Comparison of ENCODE assay signal across 28 cellular contexts in the genomic region with DNA sequence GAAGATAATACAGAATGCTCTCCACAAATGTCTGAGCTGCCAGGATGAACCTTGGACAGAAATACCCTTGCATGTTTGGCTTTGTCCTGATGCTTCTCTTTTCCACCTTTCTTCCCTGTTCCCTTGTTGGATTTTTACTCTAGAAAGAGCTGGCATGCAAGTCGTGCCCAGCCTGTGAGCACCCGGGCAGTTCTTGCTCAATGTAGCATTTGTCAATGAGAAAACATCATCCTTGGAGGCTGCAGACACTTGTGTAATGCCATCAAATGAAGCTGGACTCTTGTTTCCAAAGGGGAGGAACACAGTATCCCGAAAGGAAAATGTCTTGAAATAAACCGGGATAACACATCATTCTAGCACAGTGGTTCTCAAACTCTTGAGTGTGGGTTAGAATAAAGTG.
"Had no signal": no experiment of that assay in that cellular context is flagged by ENCODE, and none has a peak within 500 bp of the region (broad histone marks: within the 10 kb centered on the region; RNA-seq: fewer than 3 reads in every experiment).

No MANE protein-coding gene starts in this region.

- H3K4me1 ChIP-seq: adrenal gland, ascending aorta had no signal

- H3K4me3 ChIP-seq: adrenal gland, ascending aorta, cardiac muscle cell had no signal

- DNase-seq: activated B cell treated with CpG ODN at 0.5 μM for 24 hours; activated CD4-positive, alpha-beta memory T cell treated with anti-CD3 and anti-CD28 coated beads for 36 hours; activated CD4-positive, alpha-beta T cell treated with anti-CD3 and anti-CD28 coated beads for 4 hours; activated CD4-positive, alpha-beta T cell treated with anti-CD3 and anti-CD28 coated beads, Interleukin-2, amount 10 ng/mL, durations not matched to agents 24 days and 14 days; activated CD4-positive, alpha-beta T cell treated with anti-CD3 and anti-CD28 coated beads, Interleukin-2, amount 50 U/mL, for 1 hour; activated CD4-positive, alpha-beta T cell treated with anti-CD3 and anti-CD28 coated beads, Interleukin-2, amount 50 U/mL, for 4 hours; activated CD4-positive, CD25-positive, alpha-beta regulatory T cell treated with anti-CD3 and anti-CD28 coated beads, Interleukin-2, amount 50 U/mL, for 72 hours; activated CD8-positive, alpha-beta memory T cell treated with anti-CD3 and anti-CD28 coated beads, Interleukin-2, amount 50 U/mL, for 4 hours; activated CD8-positive, alpha-beta T cell treated with anti-CD3 and anti-CD28 coated beads for 36 hours; activated effector memory CD4-positive, alpha-beta T cell treated with anti-CD3 and anti-CD28 coated beads, Interleukin-2, amount 50 U/mL, for 16 hours; activated gamma-delta T cell treated with Interleukin-2 at 50 U/mL for 16 hours; activated naive CD4-positive, alpha-beta T cell; activated naive CD4-positive, alpha-beta T cell treated with anti-CD3 and anti-CD28 coated beads for 36 hours; activated naive CD4-positive, alpha-beta T cell treated with anti-CD3 and anti-CD28 coated beads, Interleukin-2, amount 50 U/mL, for 16 hours; activated naive CD8-positive, alpha-beta T cell treated with anti-CD3 and anti-CD28 coated beads for 36 hours; activated T-cell treated with anti-CD3 and anti-CD28 coated beads for 4 hours; activated T-cell treated with anti-CD3 and anti-CD28 coated beads, Interleukin-2, amount 50 U/mL, for 1 hour; activated T-cell treated with anti-CD3 and anti-CD28 coated beads, Interleukin-2, amount 50 U/mL, for 4 hours; activated T-cell treated with anti-CD3 and anti-CD28 coated beads, Interleukin-2, amount 50 U/mL, for 72 hours; adrenal gland; amniotic stem cell; anterior cingulate cortex; T-helper 1 cell; T-helper 2 cell; T-helper 9 cell had no signal

- H3K36me3 ChIP-seq: adrenal gland, ascending aorta, cardiac muscle cell had no signal

- H3K27ac ChIP-seq: adrenal gland, ascending aorta, cardiac muscle cell, VCaP had no signal

- H3K27me3 ChIP-seq: adrenal gland, ascending aorta, cardiac muscle cell had no signal
